Comparison of ENCODE assay signal across 8 cellular contexts in the genomic region with DNA sequence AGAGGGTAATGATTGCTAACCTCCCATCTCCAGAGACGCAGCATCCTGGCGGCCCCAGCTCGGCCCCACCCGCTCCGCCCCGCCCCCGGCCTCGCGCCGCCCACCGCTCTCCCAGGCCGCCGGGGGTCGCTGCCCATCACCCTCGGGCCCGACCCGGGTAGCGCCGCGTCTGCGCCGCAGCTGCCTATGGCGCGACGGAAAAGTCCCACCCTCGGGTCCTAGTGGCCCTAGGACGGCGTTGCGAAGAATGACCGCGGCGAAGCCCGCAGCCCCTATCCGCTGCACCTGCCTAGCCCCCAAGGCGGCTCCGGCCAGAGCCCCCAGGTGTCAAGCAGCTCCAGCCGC.
DNase-seq lines count a peak whose midpoint lies in the region; ATAC-seq and TF ChIP-seq lines count a peak whose summit lies in the region.

No MANE protein-coding gene starts in this region.

- peaks cover 75% of the 10 kb centered on the region for H3K36me3 ChIP-seq in WERI-Rb-1

- H3K4me3 ChIP-seq in WERI-Rb-1 (ENCODE audit: low read depth, low read length), result peak overlapping the region; percentile 84

- H3K27me3 ChIP-seq in WERI-Rb-1 (ENCODE audit: insufficient read depth, low read depth, severe bottlenecking), result no peaks in the 10 kb centered on the region

- H3K9me3 ChIP-seq in WERI-Rb-1 (ENCODE audit: severe bottlenecking), result no peaks in the 10 kb centered on the region

- peak overlapping the region; percentile 99 for H3K27ac ChIP-seq in WERI-Rb-1

- peak; percentile 38; the same call in 1 of the 2 replicates for TF ChIP-seq CTCF in WERI-Rb-1 (IDR thresholded peaks at IDR 0.05; ENCODE audit: low read depth, low read length)

- peak; percentile 10 to 62 for DNase-seq in NCI-H2081 (lab: John Stamatoyannopoulos, UW)
- no peak for DNase-seq in NCI-H2081 treated with DMSO at 0.1 percent for 48 hours (lab: John Stamatoyannopoulos, UW)
- DNase-seq in NCI-H1092 (lab: John Stamatoyannopoulos, UW), result peak; percentile 56
- DNase-seq in WERI-Rb-1, result peak; percentile 76
- DNase-seq in central memory CD4-positive, alpha-beta T cell, result peak; percentile 70
- DNase-seq in kidney tubule cell (ENCODE audit: low spot score), result peak; percentile 63
- peak; percentile 43 to 70 for DNase-seq in stimulated activated CD4-positive, alpha-beta T cell treated with anti-CD3 and anti-CD28 coated beads, Interleukin-4, amount 100 ng/mL, for 4 hours

- peak; percentile 48 for ATAC-seq in HG02571 (IDR thresholded peaks at IDR 0.05; ENCODE audit: unreplicated experiment)
